In genomic region chr15:73760777-73761329, GRCh38 we compare ENCODE assay signal across 24 cellular contexts. TPM values are rescaled to one million over a fixed set of nuclear protein-coding genes. Genes with fewer than 3 reads are reported as not detected.
"Had no signal": no experiment of that assay in that cellular context is flagged by ENCODE, and none has a peak within 500 bp of the region (broad histone marks: within the 10 kb centered on the region; RNA-seq: fewer than 3 reads in every experiment).

No MANE protein-coding gene starts in this region.

- H3K27me3 ChIP-seq: ovary, right lobe of liver, sigmoid colon, thyroid gland, upper lobe of left lung, vagina had no signal

- ATAC-seq: natural killer cell treated with Interleukin-12 subunit alpha and Interleukin-12 subunit beta and Interleukin-15 and Interleukin-18, amount 100 ng/mL, for 72 hours; psoas muscle; right cardiac atrium; right lobe of liver; stimulated activated effector memory CD8-positive, alpha-beta T cell treated with anti-CD3 and anti-CD28 coated beads, Interleukin-12 subunit alpha, Interleukin-12 subunit beta, amount 100 ng/mL, for 72 hours; stimulated activated naive B cell treated with anti-CD40 and anti-IgM and Interleukin-4, amounts not matched to agents 10 μg/mL and 1 μg/mL and 100 μg/mL, for 72 hours had no signal

- DNase-seq: nephron progenitor cell; nucleus accumbens; ovary; psoas muscle; right lobe of liver; sigmoid colon; small intestine; stimulated activated CD4-positive, alpha-beta T cell treated with anti-CD3 and anti-CD28 coated beads, Interleukin-15, amount 100 ng/mL, for 24 hours; stimulated activated CD4-positive, alpha-beta T cell treated with anti-CD3 and anti-CD28 coated beads, Interleukin-2, amount 100 ng/mL, for 24 hours; stimulated activated CD4-positive, alpha-beta T cell treated with anti-CD3 and anti-CD28 coated beads, Interleukin-2, amount 100 ng/mL, for 48 hours; stimulated activated CD4-positive, alpha-beta T cell treated with anti-CD3 and anti-CD28 coated beads, Interleukin-4, amount 100 ng/mL, for 24 hours; stimulated activated naive B cell treated with anti-CD40 and anti-IgM and Interleukin-4, amounts not matched to agents 10 μg/mL and 1 μg/mL and 100 μg/mL, for 72 hours; stimulated activated naive CD4-positive, alpha-beta T cell treated with Interleukin-2 at 50 U/mL for 16 hours; stomach; thyroid gland; upper lobe of left lung had no signal

- H3K9me3 ChIP-seq: neutrophil, ovary, psoas muscle, right lobe of liver, sigmoid colon, stomach, thoracic aorta, thyroid gland, tibial nerve, upper lobe of left lung, vagina had no signal

- H3K4me1 ChIP-seq: parathyroid adenoma, psoas muscle, right lobe of liver, thyroid gland, vagina had no signal

- H2AFZ ChIP-seq: parathyroid adenoma had no signal

- H3K27ac ChIP-seq: neutrophil, parathyroid adenoma, psoas muscle, right lobe of liver, sigmoid colon, stomach, thoracic aorta, thyroid gland, tibial nerve, upper lobe of left lung, vagina had no signal

- H3K9ac ChIP-seq: parathyroid adenoma had no signal

- H3K4me3 ChIP-seq: ovary, psoas muscle, right lobe of liver, sigmoid colon, stomach, thoracic aorta, thyroid gland, tibial nerve, upper lobe of left lung, vagina had no signal

- H3K36me3 ChIP-seq: neutrophil, ovary, right lobe of liver, sigmoid colon, stomach, thoracic aorta, thyroid gland, tibial nerve, upper lobe of left lung, vagina had no signal

- H3K79me2 ChIP-seq: parathyroid adenoma had no signal

RNA-seq across cellular contexts. Expression of gene INSYN1, which starts 7.7 kb away (rescaled TPM):
- total RNA-seq: natural killer cell treated with Interleukin-12 subunit alpha and Interleukin-12 subunit beta and Interleukin-15 and Interleukin-18, amount 100 ng/mL, for 72 hours had no signal
